In genomic region chr5:148740966-148741742, GRCh38 we compare ENCODE assay signal across 8 cellular contexts.
A peak's percentile ranks its signal among the peaks of the same experiment; 100 is the strongest.
DNase-seq lines count a peak whose midpoint lies in the region; ATAC-seq and TF ChIP-seq lines count a peak whose summit lies in the region.

No MANE protein-coding gene starts in this region.

- H3K4me3 ChIP-seq in AG09309 (ENCODE audit: control insufficient read depth, low read depth, low read length), result no peak overlapping the region
- H3K4me3 ChIP-seq in osteoblast (ENCODE audit: insufficient read depth, low read length), result peak overlapping the region; percentile 3

- DNase-seq in AG09309 (ENCODE audit: low read depth) (peak; percentile 69), KG1 (lab: John Stamatoyannopoulos, UW) (peak; percentile 6), fibroblast of the conjunctiva (ENCODE audit: low read depth) (peak; percentile 49), osteoblast (ENCODE audit: insufficient read length, low spot score, missing footprints) (peak; percentile 64), COLO668 (lab: John Stamatoyannopoulos, UW; ENCODE audit: unreplicated experiment) (no peak)
- DNase-seq in activated CD4-positive, alpha-beta memory T cell treated with anti-CD3 and anti-CD28 coated beads for 36 hours, result no peak

- intact Hi-C loops in activated CD4-positive, alpha-beta memory T cell treated with anti-CD3 and anti-CD28 coated beads for 36 hours (cut with micrococcal nuclease), result loop anchor here (1.0 kb wide), 2 partner anchors 257 to 294 kb away; no protein-coding TSS in a partner anchor

- CTCF ChIA-PET in activated CD4-positive, alpha-beta memory T cell treated with anti-CD3 and anti-CD28 coated beads for 36 hours (lab: Charles Lee), result interaction anchor here (0.6 to 17.8 kb wide), 43 partner anchors 8 to 538 kb away, joined by 3 to 393 read pairs (median 5); no protein-coding TSS in a partner anchor

- no peaks in the 10 kb centered on the region for H3K36me3 ChIP-seq in osteoblast (ENCODE audit: insufficient read depth, low read length)

- H3K27ac ChIP-seq in osteoblast (ENCODE audit: low read depth, low read length), result no peak overlapping the region

- peaks cover 23% of the 10 kb centered on the region for H3K4me1 ChIP-seq in osteoblast (ENCODE audit: insufficient read depth, low read length)

- TF ChIP-seq CTCF in AG09309 (IDR thresholded peaks at IDR 0.05; ENCODE audit: control insufficient read depth, insufficient read depth, low read depth, low read length, missing control alignments) (peak; percentile 61), osteoblast (IDR thresholded peaks at IDR 0.05; ENCODE audit: extremely low read depth, low read depth, low read length) (peak; percentile 78)

- peak overlapping the region; percentile 1 for H2AFZ ChIP-seq in osteoblast (ENCODE audit: low read length)

- peak; percentile 73 for ATAC-seq in GM18511 (IDR thresholded peaks at IDR 0.05; ENCODE audit: unreplicated experiment)
- ATAC-seq in SK-N-SH treated with all-trans-retinoic acid at 6 μM for 48 hours, result peak; percentile 83

- no peak overlapping the region for H3K27ac Mint-ChIP-seq in activated CD4-positive, alpha-beta memory T cell treated with anti-CD3 and anti-CD28 coated beads for 36 hours

- no peaks in the 10 kb centered on the region for H3K4me1 Mint-ChIP-seq in activated CD4-positive, alpha-beta memory T cell treated with anti-CD3 and anti-CD28 coated beads for 36 hours (ENCODE audit: low read depth)

- H4K20me1 ChIP-seq in osteoblast (ENCODE audit: insufficient read depth, low read length), result no peaks in the 10 kb centered on the region

- peak overlapping the region; percentile 51 for H3K4me2 ChIP-seq in osteoblast (ENCODE audit: insufficient read depth, low read length)

- POLR2A ChIA-PET in activated CD4-positive, alpha-beta memory T cell treated with anti-CD3 and anti-CD28 coated beads for 36 hours (lab: Charles Lee), result no interaction called here

- H3K9me3 ChIP-seq in osteoblast (ENCODE audit: low read depth, low read length), result no peaks in the 10 kb centered on the region

- H3K36me3 Mint-ChIP-seq in activated CD4-positive, alpha-beta memory T cell treated with anti-CD3 and anti-CD28 coated beads for 36 hours, result no peaks in the 10 kb centered on the region

- peaks cover 17% of the 10 kb centered on the region for H3K27me3 Mint-ChIP-seq in activated CD4-positive, alpha-beta memory T cell treated with anti-CD3 and anti-CD28 coated beads for 36 hours

- H3K9me3 Mint-ChIP-seq in activated CD4-positive, alpha-beta memory T cell treated with anti-CD3 and anti-CD28 coated beads for 36 hours, result no peaks in the 10 kb centered on the region

- H3K27me3 ChIP-seq in osteoblast (ENCODE audit: insufficient read depth, low read length), result peaks cover 3% of the 10 kb centered on the region

- no peaks in the 10 kb centered on the region for H3K79me2 ChIP-seq in osteoblast (ENCODE audit: insufficient read depth, low read length)

- no peak overlapping the region for H3K4me3 Mint-ChIP-seq in activated CD4-positive, alpha-beta memory T cell treated with anti-CD3 and anti-CD28 coated beads for 36 hours

TF ChIP-seq in SK-N-SH treated with all-trans-retinoic acid at 6 μM for 48 hours, 23 proteins besides CTCF, POLR2A, EP300 and RAD21:
- no peak for TF ChIP-seq BACH2 (CRISPR knock-in tag; IDR thresholded peaks at IDR 0.05; ENCODE audit: borderline replicate concordance)

Comparison
In these comparisons a context has a peak if more than half of its experiments do, and no peak if none do; other contexts are left out.
1. DNase-seq: peak in AG09309 (single experiment), KG1 (single experiment), fibroblast of the conjunctiva (single experiment) and osteoblast (single experiment); none in COLO668 (single experiment) and activated CD4-positive, alpha-beta memory T cell treated with anti-CD3 and anti-CD28 coated beads for 36 hours (single experiment).